Comparison of ENCODE assay signal across 13 cellular contexts in the genomic region with DNA sequence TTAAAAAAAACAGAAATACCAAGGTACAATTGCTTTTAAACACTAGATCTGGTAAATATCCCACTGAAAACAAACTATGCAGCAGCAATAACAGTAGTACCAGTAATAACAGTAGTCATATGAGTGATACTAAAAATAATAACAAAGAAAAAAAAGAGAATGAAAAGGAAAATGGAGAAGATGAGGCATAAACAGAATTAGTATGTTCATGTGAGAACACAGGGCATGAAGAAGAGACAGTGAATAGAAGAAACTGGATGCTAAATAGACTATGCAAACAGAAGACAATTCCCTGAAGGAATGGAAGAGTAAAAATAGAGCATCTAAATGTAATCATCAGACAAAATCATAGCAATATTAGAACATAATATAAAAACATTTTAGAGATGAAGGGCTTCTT.
"Had no signal": no experiment of that assay in that cellular context is flagged by ENCODE, and none has a peak within 500 bp of the region (broad histone marks: within the 10 kb centered on the region; RNA-seq: fewer than 3 reads in every experiment).

No MANE protein-coding gene starts in this region.

- DNase-seq: activated naive CD4-positive, alpha-beta T cell treated with anti-CD3 and anti-CD28 coated beads for 36 hours; activated naive CD8-positive, alpha-beta T cell treated with anti-CD3 and anti-CD28 coated beads, Interleukin-2, amount 50 U/mL, for 24 hours; aorta; esophagus squamous epithelium; hypothalamus; sigmoid colon; spleen; SW 1271; thyroid gland had no signal

- H3K27ac ChIP-seq: spleen had no signal

- H3K4me1 Mint-ChIP-seq: activated naive CD8-positive, alpha-beta T cell treated with anti-CD3 and anti-CD28 coated beads, Interleukin-2, amount 50 U/mL, for 24 hours; mesothelial cell of epicardium; neural crest cell had no signal

- H3K4me1 ChIP-seq: esophagus squamous epithelium, spleen, thyroid gland had no signal

- H3K27me3 ChIP-seq: esophagus squamous epithelium, ovary, sigmoid colon, spleen, thyroid gland had no signal

- H3K27ac Mint-ChIP-seq: activated naive CD4-positive, alpha-beta T cell treated with anti-CD3 and anti-CD28 coated beads for 36 hours; activated naive CD8-positive, alpha-beta T cell treated with anti-CD3 and anti-CD28 coated beads, Interleukin-2, amount 50 U/mL, for 24 hours; activated T-helper 2 cell treated with anti-CD3 and anti-CD28 coated beads, Interferon-gamma antibody, Interleukin-2, Interleukin-4, amounts not matched to agents 10 μg/mL and 5 μg/mL and 100 μg/mL, durations not matched to agents 14 hours and 24 hours and 36 hours; mesothelial cell of epicardium had no signal

- H3K27me3 Mint-ChIP-seq: activated naive CD8-positive, alpha-beta T cell treated with anti-CD3 and anti-CD28 coated beads, Interleukin-2, amount 50 U/mL, for 24 hours had no signal

- ATAC-seq: activated naive CD8-positive, alpha-beta T cell treated with anti-CD3 and anti-CD28 coated beads, Interleukin-2, amount 50 U/mL, for 24 hours had no signal

- H3K4me3 Mint-ChIP-seq: activated naive CD4-positive, alpha-beta T cell treated with anti-CD3 and anti-CD28 coated beads for 36 hours; activated naive CD8-positive, alpha-beta T cell treated with anti-CD3 and anti-CD28 coated beads, Interleukin-2, amount 50 U/mL, for 24 hours; mesothelial cell of epicardium; neural crest cell had no signal

- H3K36me3 ChIP-seq: ovary, sigmoid colon, thyroid gland had no signal

- H3K9me3 ChIP-seq: esophagus squamous epithelium, ovary, sigmoid colon, thyroid gland had no signal

- H3K4me3 ChIP-seq: esophagus squamous epithelium, ovary, sigmoid colon, spleen, thyroid gland had no signal

- H3K9me3 Mint-ChIP-seq: mesothelial cell of epicardium, neural crest cell had no signal
